Comparison of ENCODE assay signal across 23 cellular contexts in genomic region chr16:54897930-54898329, GRCh38. TPM values are rescaled to one million over a fixed set of nuclear protein-coding genes. Genes with fewer than 3 reads are reported as not detected.
DNase-seq lines count a peak whose midpoint lies in the region; TF ChIP-seq lines count a peak whose summit lies in the region.
"Had no signal": no experiment of that assay in that cellular context is flagged by ENCODE, and none has a peak within 500 bp of the region (broad histone marks: within the 10 kb centered on the region; RNA-seq: fewer than 3 reads in every experiment).

No MANE protein-coding gene starts in this region.

- WGBS in sigmoid colon, 2 donors = 77 to 79% methylated on average over 3 of the region's 3 CpGs

- DNase-seq in NAMALWA (ENCODE audit: low spot score) (peak; percentile 54), RPMI8226 (peak; percentile 27), DMS114 treated with DMSO at 0.1 percent for 48 hours (lab: John Stamatoyannopoulos, UW; ENCODE audit: unreplicated experiment) (no peak), sigmoid colon (no peak), T1000 (lab: John Stamatoyannopoulos, UW) (no peak)
- no peak for DNase-seq in stimulated activated naive CD4-positive, alpha-beta T cell treated with Interleukin-2 at 50 U/mL for 16 hours (lab: John Stamatoyannopoulos, UW)
- DNase-seq: 8988T; ACHN; AML-193; BE2C; Caco-2; CD4-positive, CD25-positive, alpha-beta regulatory T cell; CD8-positive, alpha-beta T cell; DMS53; EL; GDM1; GM23248; H7; HCEC 1CT had no signal

- TF ChIP-seq CTCF in sigmoid colon (IDR thresholded peaks at IDR 0.05) = no peak

- no peaks in the 10 kb centered on the region for H3K27me3 ChIP-seq in BLaER1 treated with 17β-estradiol and CSF1 and Interleukin-3, amounts not matched to agents 10 nM and 100 nM
- H3K27me3 ChIP-seq in sigmoid colon = no peaks in the 10 kb centered on the region
- H3K27me3 ChIP-seq: BE2C had no signal

- peaks cover 0 to 22% (median 16%) of the 10 kb centered on the region in 10 experiments; a peak in 15 of 20 replicates for H3K4me1 ChIP-seq in BLaER1 treated with 17β-estradiol and CSF1 and Interleukin-3, amounts not matched to agents 10 nM and 100 nM
- no peaks in the 10 kb centered on the region for H3K4me1 ChIP-seq in sigmoid colon
- H3K4me1 ChIP-seq: A549, BE2C had no signal

- H3K9ac ChIP-seq in BLaER1 treated with 17β-estradiol and CSF1 and Interleukin-3, amounts not matched to agents 10 nM and 100 nM = no peak overlapping the region
- H3K9ac ChIP-seq: GM23248 had no signal

- H3K4me2 ChIP-seq in BLaER1 treated with 17β-estradiol and CSF1 and Interleukin-3, amounts not matched to agents 10 nM and 100 nM = peak overlapping the region in 8 of 11 experiments; percentile 7 to 69 (median 52); a peak in 12 of 22 replicates
- H3K4me2 ChIP-seq: A549 had no signal

- intact Hi-C loops in sigmoid colon (cut with DNase I) = no loop called here

- no peak for TF ChIP-seq EP300 in sigmoid colon (IDR thresholded peaks at IDR 0.05)

- H4K20me1 ChIP-seq in BLaER1 treated with 17β-estradiol and CSF1 and Interleukin-3, amounts not matched to agents 10 nM and 100 nM = no peaks in the 10 kb centered on the region

- H3K9me3 ChIP-seq in BLaER1 treated with 17β-estradiol and CSF1 and Interleukin-3, amounts not matched to agents 10 nM and 100 nM (replicated peaks in 1 of 11) = peaks cover 1 to 10% (median 8%) of the 10 kb centered on the region in 11 experiments; a peak in 14 of 22 replicates
- peaks cover 0 to 4% (median 2%) of the 10 kb centered on the region in 4 donors for H3K9me3 ChIP-seq in sigmoid colon
- H3K9me3 ChIP-seq: BE2C had no signal

- TF ChIP-seq POLR2A in sigmoid colon (IDR thresholded peaks at IDR 0.05) = no peak

- H3K4me3 ChIP-seq in BLaER1 treated with 17β-estradiol and CSF1 and Interleukin-3, amounts not matched to agents 10 nM and 100 nM = no peak overlapping the region
- H3K4me3 ChIP-seq in sigmoid colon = no peak overlapping the region
- H3K4me3 ChIP-seq: A549, GM12878, GM23248 had no signal

- H3K27ac ChIP-seq in BLaER1 treated with 17β-estradiol and CSF1 and Interleukin-3, amounts not matched to agents 10 nM and 100 nM = peak overlapping the region in 4 of 11 experiments; percentile 35 to 61 (median 48); a peak in 6 of 22 replicates
- H3K27ac ChIP-seq in sigmoid colon = no peak overlapping the region
- H3K27ac ChIP-seq: A549, C4-2B, GM23248 had no signal

- H3K36me3 ChIP-seq in BLaER1 treated with 17β-estradiol and CSF1 and Interleukin-3, amounts not matched to agents 10 nM and 100 nM = no peaks in the 10 kb centered on the region
- no peaks in the 10 kb centered on the region for H3K36me3 ChIP-seq in sigmoid colon
- H3K36me3 ChIP-seq: BE2C had no signal

RNA-seq across cellular contexts. Expression of gene IRX5, which starts 32.7 kb away (rescaled TPM):
- not detected for total RNA-seq in sigmoid colon
- not detected for polyA plus RNA-seq in sigmoid colon
- total RNA-seq: CD8-positive, alpha-beta T cell; GM12878 had no signal
- polyA plus RNA-seq: CD4-positive, CD25-positive, alpha-beta regulatory T cell had no signal

Comparison
In these comparisons a context has a peak if more than half of its experiments do, and no peak if none do; other contexts are left out.
1. DNase-seq: peak in NAMALWA (single experiment) and RPMI8226 (single experiment); none in DMS114 treated with DMSO at 0.1 percent for 48 hours (single experiment), sigmoid colon (single experiment), T1000 (single experiment) and stimulated activated naive CD4-positive, alpha-beta T cell treated with Interleukin-2 at 50 U/mL for 16 hours (single experiment).